In the genomic region with DNA sequence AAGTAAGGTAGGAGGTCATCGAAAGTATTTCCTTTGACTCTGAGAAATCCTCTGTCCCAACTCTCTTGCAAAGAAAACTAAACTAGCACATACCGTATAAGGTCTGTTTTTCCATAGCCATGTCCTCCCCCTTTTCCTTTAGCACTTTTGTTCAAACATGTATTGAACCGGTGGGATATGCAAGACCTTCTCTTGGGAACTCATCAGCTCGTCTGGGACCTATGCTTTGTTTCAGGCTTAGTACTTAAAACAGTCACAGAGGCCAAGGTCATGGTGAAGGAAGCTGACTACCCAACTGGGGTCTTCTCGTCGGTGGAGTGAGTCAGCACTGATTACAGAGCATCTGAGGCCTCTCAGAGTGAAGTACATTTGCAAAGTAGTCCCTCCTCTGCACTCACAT, we compare ENCODE assay signal across 22 cellular contexts.
"Had no signal": no experiment of that assay in that cellular context is flagged by ENCODE, and none has a peak within 500 bp of the region (broad histone marks: within the 10 kb centered on the region; RNA-seq: fewer than 3 reads in every experiment).

No MANE protein-coding gene starts in this region.

- H3K27ac Mint-ChIP-seq: activated CD8-positive, alpha-beta T cell treated with anti-CD3 and anti-CD28 coated beads, Interleukin-2, amount 10 ng/mL, durations not matched to agents 7 days and 5 days; activated naive CD4-positive, alpha-beta T cell treated with anti-CD3 and anti-CD28 coated beads, Interleukin-2, amount 50 U/mL, for 24 hours; activated T-helper 1 cell treated with anti-CD3 and anti-CD28 coated beads, Interleukin-12 subunit alpha, Interleukin-12 subunit beta, Interleukin-2, Interleukin-4 antibody, amounts not matched to agents 30 ng/mL and 10 ng/mL and 1 ng/mL, durations not matched to agents 14 hours and 24 hours and 36 hours; natural killer cell; progenitor cell of endocrine pancreas; stimulated activated naive CD8-positive, alpha-beta T cell treated with anti-CD3 and anti-CD28 coated beads, Interleukin-15, amount 100 ng/mL, for 72 hours had no signal

- H3K36me3 Mint-ChIP-seq: activated naive CD4-positive, alpha-beta T cell treated with anti-CD3 and anti-CD28 coated beads, Interleukin-2, amount 50 U/mL, for 24 hours; natural killer cell had no signal

- H3K4me3 ChIP-seq: ascending aorta, coronary artery, lung, skin epidermis, suprapubic skin, tibial nerve had no signal

- H3K9me3 Mint-ChIP-seq: activated naive CD4-positive, alpha-beta T cell treated with anti-CD3 and anti-CD28 coated beads, Interleukin-2, amount 50 U/mL, for 24 hours; activated T-helper 1 cell treated with anti-CD3 and anti-CD28 coated beads, Interleukin-12 subunit alpha, Interleukin-12 subunit beta, Interleukin-2, Interleukin-4 antibody, amounts not matched to agents 30 ng/mL and 10 ng/mL and 1 ng/mL, durations not matched to agents 14 hours and 24 hours and 36 hours; natural killer cell; stimulated activated naive CD8-positive, alpha-beta T cell treated with anti-CD3 and anti-CD28 coated beads, Interleukin-15, amount 100 ng/mL, for 72 hours had no signal

- DNase-seq: activated CD4-positive, alpha-beta T cell treated with anti-CD3 and anti-CD28 coated beads, Interleukin-2, amount 50 U/mL, for 1 hour; activated CD8-positive, alpha-beta T cell treated with anti-CD3 and anti-CD28 coated beads, Interleukin-2, amount 10 ng/mL, durations not matched to agents 7 days and 5 days; activated gamma-delta T cell treated with Interleukin-2 at 50 U/mL for 16 hours; erythroblast; foreskin keratinocyte; natural killer cell; right cardiac atrium; stimulated activated CD4-positive, alpha-beta T cell treated with anti-CD3 and anti-CD28 coated beads, Interleukin-1b, Interleukin-23, amount 100 ng/mL, for 48 hours; stimulated activated naive CD8-positive, alpha-beta T cell treated with anti-CD3 and anti-CD28 coated beads, Interleukin-15, amount 100 ng/mL, for 72 hours had no signal

- ATAC-seq: activated CD4-positive, CD25-positive, alpha-beta regulatory T cell treated with anti-CD3 and anti-CD28 coated beads, Interleukin-2, amount 50 U/mL, for 24 hours; activated CD8-positive, alpha-beta T cell treated with anti-CD3 and anti-CD28 coated beads, Interleukin-2, amount 10 ng/mL, durations not matched to agents 7 days and 5 days; foreskin keratinocyte; left lobe of liver; natural killer cell; right cardiac atrium; stimulated activated naive CD8-positive, alpha-beta T cell treated with anti-CD3 and anti-CD28 coated beads, Interleukin-15, amount 100 ng/mL, for 72 hours had no signal

- H3K4me3 Mint-ChIP-seq: activated CD8-positive, alpha-beta T cell treated with anti-CD3 and anti-CD28 coated beads, Interleukin-2, amount 10 ng/mL, durations not matched to agents 7 days and 5 days; activated naive CD4-positive, alpha-beta T cell treated with anti-CD3 and anti-CD28 coated beads, Interleukin-2, amount 50 U/mL, for 24 hours; activated T-helper 1 cell treated with anti-CD3 and anti-CD28 coated beads, Interleukin-12 subunit alpha, Interleukin-12 subunit beta, Interleukin-2, Interleukin-4 antibody, amounts not matched to agents 30 ng/mL and 10 ng/mL and 1 ng/mL, durations not matched to agents 14 hours and 24 hours and 36 hours; natural killer cell; stimulated activated naive CD8-positive, alpha-beta T cell treated with anti-CD3 and anti-CD28 coated beads, Interleukin-15, amount 100 ng/mL, for 72 hours had no signal

- H3K36me3 ChIP-seq: ascending aorta, suprapubic skin, tibial nerve had no signal

- FAIRE-seq: urothelium cell line had no signal

- H3K27ac ChIP-seq: ascending aorta, coronary artery, foreskin keratinocyte, skin epidermis, suprapubic skin, tibial nerve, VCaP had no signal

- H3K9me3 ChIP-seq: ascending aorta, suprapubic skin, tibial nerve had no signal

- H3K27me3 ChIP-seq: ascending aorta, suprapubic skin had no signal

- H3K27me3 Mint-ChIP-seq: activated naive CD4-positive, alpha-beta T cell treated with anti-CD3 and anti-CD28 coated beads, Interleukin-2, amount 50 U/mL, for 24 hours had no signal
